In the genomic region with DNA sequence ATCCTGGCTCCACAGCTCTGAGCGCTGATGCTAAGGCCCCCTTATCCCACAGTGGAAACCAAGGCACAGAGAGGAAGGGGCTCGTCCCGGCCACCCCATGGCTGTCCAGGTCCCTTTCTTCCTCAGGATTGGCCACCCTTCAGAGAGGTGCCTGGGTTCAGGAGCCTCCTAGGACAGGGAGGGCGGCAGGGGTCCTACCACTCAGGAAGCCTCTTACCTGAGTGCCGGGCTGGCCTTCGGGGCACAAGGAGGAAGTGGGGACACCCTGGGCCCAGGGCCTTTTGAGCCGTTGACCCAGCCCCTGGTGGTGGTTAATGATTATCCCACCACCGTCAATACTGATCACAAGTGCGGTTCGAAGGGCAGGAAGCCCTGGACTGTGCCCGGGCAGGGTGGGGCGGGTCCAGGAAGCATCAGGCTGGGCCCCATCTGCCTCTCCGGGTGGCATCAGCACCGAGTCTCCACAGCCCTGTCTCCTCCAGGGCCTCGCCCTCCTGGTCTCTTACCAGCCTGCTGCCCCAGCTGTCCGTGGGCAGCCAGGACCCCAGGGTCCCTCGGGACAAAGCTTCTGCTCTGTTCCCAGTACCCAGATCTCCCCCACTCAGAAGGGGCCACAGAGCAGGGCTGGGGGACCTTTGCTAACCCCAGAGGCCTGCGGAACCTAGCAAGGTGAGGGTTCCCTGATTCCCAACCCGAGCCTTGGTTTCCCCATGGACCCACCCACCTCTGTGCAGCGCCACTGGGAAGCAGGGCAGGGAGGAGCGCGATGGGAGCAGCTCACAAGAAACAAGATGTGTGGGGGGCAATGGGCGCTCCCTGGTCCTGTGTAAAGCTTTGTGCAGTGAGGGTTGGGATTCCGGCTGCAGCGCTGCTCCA, we compare ENCODE assay signal across 1 cellular context.
TF ChIP-seq lines count a peak whose summit lies in the region.

No MANE protein-coding gene starts in this region.

TF ChIP-seq in HepG2, 621 proteins besides CTCF, POLR2A, EP300 and RAD21 (continued from another document and continues in another):
- TF ChIP-seq, protein P1, sequence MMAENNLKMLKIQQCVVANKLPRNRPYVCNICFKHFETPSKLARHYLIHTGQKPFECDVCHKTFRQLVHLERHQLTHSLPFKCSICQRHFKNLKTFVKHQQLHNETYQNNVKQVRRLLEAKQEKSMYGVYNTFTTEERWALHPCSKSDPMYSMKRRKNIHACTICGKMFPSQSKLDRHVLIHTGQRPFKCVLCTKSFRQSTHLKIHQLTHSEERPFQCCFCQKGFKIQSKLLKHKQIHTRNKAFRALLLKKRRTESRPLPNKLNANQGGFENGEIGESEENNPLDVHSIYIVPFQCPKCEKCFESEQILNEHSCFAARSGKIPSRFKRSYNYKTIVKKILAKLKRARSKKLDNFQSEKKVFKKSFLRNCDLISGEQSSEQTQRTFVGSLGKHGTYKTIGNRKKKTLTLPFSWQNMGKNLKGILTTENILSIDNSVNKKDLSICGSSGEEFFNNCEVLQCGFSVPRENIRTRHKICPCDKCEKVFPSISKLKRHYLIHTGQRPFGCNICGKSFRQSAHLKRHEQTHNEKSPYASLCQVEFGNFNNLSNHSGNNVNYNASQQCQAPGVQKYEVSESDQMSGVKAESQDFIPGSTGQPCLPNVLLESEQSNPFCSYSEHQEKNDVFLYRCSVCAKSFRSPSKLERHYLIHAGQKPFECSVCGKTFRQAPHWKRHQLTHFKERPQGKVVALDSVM (CRISPR knock-in tag; IDR thresholded peaks at IDR 0.05): no peak
- TF ChIP-seq TCF7L2 (IDR thresholded peaks at IDR 0.05; ENCODE audit: low read depth, low read length) (no peak), ZNF33B (CRISPR knock-in tag; IDR thresholded peaks at IDR 0.05) (0 out of 2 replicates have a peak, but pooled peaks have one; percentile 33), HOXA5 (CRISPR knock-in tag; IDR thresholded peaks at IDR 0.05) (no peak; the same call in none of the 2 replicates), ZNF607 (CRISPR knock-in tag; IDR thresholded peaks at IDR 0.05; ENCODE audit: borderline replicate concordance) (peak; percentile 90), JARID2 (CRISPR knock-in tag; IDR thresholded peaks at IDR 0.05; ENCODE audit: insufficient replicate concordance) (no peak), SALL2 (CRISPR knock-in tag; IDR thresholded peaks at IDR 0.05) (0 out of 2 replicates have a peak, but pooled peaks have one; percentile 19), ZNF235 (CRISPR knock-in tag; IDR thresholded peaks at IDR 0.05; ENCODE audit: borderline replicate concordance) (0 out of 2 replicates have a peak, but pooled peaks have one; percentile 5), NKX3-1 (CRISPR knock-in tag; IDR thresholded peaks at IDR 0.05) (no peak), ZNF670 (CRISPR knock-in tag; IDR thresholded peaks at IDR 0.05; ENCODE audit: borderline replicate concordance) (peak; percentile 89; the same call in 1 of the 2 replicates), ZNF746 (CRISPR knock-in tag; IDR thresholded peaks at IDR 0.05) (no peak), ZBTB20 (CRISPR knock-in tag; IDR thresholded peaks at IDR 0.05; ENCODE audit: borderline replicate concordance, low read depth) (peak; percentile 73; the same call in 1 of the 2 replicates), SIX4 (CRISPR knock-in tag; IDR thresholded peaks at IDR 0.05) (peak; percentile 38; the same call in 1 of the 2 replicates), SNAPC2 (CRISPR knock-in tag; IDR thresholded peaks at IDR 0.05) (no peak; the same call in 1 of the 2 replicates), FOXO1 (CRISPR knock-in tag; IDR thresholded peaks at IDR 0.05) (peak; percentile 81), ZNF232 (CRISPR knock-in tag; IDR thresholded peaks at IDR 0.05; ENCODE audit: borderline replicate concordance) (0 out of 2 replicates have a peak, but pooled peaks have one; percentile 15), ZNF317 (CRISPR knock-in tag; IDR thresholded peaks at IDR 0.05) (peak; percentile 47; the same call in 1 of the 2 replicates), AFF4 (CRISPR knock-in tag; IDR thresholded peaks at IDR 0.05) (no peak), DMAP1 (CRISPR knock-in tag; IDR thresholded peaks at IDR 0.05) (peak; percentile 59), NR3C1 (CRISPR knock-in tag; IDR thresholded peaks at IDR 0.05) (no peak), ATF7 (IDR thresholded peaks at IDR 0.05) (no peak), ATF7 (CRISPR knock-in tag; IDR thresholded peaks at IDR 0.05) (peak; percentile 70), KMT2B (CRISPR knock-in tag; IDR thresholded peaks at IDR 0.05) (peak; percentile 68; the same call in 1 of the 2 replicates), MBD4 (IDR thresholded peaks at IDR 0.05; ENCODE audit: borderline replicate concordance, low read length) (no peak), ZFY (CRISPR knock-in tag; IDR thresholded peaks at IDR 0.05) (peak; percentile 82; the same call in 1 of the 2 replicates), NR2F6 (IDR thresholded peaks at IDR 0.05) (peak; percentile 77), NR2F6 (CRISPR knock-in tag; IDR thresholded peaks at IDR 0.05) (peak; percentile 87), ZNF20 (CRISPR knock-in tag; IDR thresholded peaks at IDR 0.05) (no peak), ZNF780A (CRISPR knock-in tag; IDR thresholded peaks at IDR 0.05) (no peak), ZNF737 (CRISPR knock-in tag; IDR thresholded peaks at IDR 0.05; ENCODE audit: borderline replicate concordance) (0 out of 2 replicates have a peak, but pooled peaks have one; percentile 29), DR1 (CRISPR knock-in tag; IDR thresholded peaks at IDR 0.05) (peak; percentile 97), AKAP8 (CRISPR knock-in tag; IDR thresholded peaks at IDR 0.05) (0 out of 2 replicates have a peak, but pooled peaks have one; percentile 72), HOXA9 (CRISPR knock-in tag; IDR thresholded peaks at IDR 0.05; ENCODE audit: borderline replicate concordance) (no peak), ZBTB38 (CRISPR knock-in tag; IDR thresholded peaks at IDR 0.05) (no peak; the same call in 1 of the 2 replicates), IKZF5 (CRISPR knock-in tag; IDR thresholded peaks at IDR 0.05) (peak; percentile 76; the same call in 1 of the 2 replicates), HIVEP1 (CRISPR knock-in tag; IDR thresholded peaks at IDR 0.05) (peak; percentile 96; the same call in 1 of the 2 replicates)
- TF ChIP-seq, protein P2, sequence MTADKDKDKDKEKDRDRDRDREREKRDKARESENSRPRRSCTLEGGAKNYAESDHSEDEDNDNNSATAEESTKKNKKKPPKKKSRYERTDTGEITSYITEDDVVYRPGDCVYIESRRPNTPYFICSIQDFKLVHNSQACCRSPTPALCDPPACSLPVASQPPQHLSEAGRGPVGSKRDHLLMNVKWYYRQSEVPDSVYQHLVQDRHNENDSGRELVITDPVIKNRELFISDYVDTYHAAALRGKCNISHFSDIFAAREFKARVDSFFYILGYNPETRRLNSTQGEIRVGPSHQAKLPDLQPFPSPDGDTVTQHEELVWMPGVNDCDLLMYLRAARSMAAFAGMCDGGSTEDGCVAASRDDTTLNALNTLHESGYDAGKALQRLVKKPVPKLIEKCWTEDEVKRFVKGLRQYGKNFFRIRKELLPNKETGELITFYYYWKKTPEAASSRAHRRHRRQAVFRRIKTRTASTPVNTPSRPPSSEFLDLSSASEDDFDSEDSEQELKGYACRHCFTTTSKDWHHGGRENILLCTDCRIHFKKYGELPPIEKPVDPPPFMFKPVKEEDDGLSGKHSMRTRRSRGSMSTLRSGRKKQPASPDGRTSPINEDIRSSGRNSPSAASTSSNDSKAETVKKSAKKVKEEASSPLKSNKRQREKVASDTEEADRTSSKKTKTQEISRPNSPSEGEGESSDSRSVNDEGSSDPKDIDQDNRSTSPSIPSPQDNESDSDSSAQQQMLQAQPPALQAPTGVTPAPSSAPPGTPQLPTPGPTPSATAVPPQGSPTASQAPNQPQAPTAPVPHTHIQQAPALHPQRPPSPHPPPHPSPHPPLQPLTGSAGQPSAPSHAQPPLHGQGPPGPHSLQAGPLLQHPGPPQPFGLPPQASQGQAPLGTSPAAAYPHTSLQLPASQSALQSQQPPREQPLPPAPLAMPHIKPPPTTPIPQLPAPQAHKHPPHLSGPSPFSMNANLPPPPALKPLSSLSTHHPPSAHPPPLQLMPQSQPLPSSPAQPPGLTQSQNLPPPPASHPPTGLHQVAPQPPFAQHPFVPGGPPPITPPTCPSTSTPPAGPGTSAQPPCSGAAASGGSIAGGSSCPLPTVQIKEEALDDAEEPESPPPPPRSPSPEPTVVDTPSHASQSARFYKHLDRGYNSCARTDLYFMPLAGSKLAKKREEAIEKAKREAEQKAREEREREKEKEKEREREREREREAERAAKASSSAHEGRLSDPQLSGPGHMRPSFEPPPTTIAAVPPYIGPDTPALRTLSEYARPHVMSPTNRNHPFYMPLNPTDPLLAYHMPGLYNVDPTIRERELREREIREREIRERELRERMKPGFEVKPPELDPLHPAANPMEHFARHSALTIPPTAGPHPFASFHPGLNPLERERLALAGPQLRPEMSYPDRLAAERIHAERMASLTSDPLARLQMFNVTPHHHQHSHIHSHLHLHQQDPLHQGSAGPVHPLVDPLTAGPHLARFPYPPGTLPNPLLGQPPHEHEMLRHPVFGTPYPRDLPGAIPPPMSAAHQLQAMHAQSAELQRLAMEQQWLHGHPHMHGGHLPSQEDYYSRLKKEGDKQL (CRISPR knock-in tag; IDR thresholded peaks at IDR 0.05; ENCODE audit: low read depth): no peak
- TF ChIP-seq, protein P3, sequence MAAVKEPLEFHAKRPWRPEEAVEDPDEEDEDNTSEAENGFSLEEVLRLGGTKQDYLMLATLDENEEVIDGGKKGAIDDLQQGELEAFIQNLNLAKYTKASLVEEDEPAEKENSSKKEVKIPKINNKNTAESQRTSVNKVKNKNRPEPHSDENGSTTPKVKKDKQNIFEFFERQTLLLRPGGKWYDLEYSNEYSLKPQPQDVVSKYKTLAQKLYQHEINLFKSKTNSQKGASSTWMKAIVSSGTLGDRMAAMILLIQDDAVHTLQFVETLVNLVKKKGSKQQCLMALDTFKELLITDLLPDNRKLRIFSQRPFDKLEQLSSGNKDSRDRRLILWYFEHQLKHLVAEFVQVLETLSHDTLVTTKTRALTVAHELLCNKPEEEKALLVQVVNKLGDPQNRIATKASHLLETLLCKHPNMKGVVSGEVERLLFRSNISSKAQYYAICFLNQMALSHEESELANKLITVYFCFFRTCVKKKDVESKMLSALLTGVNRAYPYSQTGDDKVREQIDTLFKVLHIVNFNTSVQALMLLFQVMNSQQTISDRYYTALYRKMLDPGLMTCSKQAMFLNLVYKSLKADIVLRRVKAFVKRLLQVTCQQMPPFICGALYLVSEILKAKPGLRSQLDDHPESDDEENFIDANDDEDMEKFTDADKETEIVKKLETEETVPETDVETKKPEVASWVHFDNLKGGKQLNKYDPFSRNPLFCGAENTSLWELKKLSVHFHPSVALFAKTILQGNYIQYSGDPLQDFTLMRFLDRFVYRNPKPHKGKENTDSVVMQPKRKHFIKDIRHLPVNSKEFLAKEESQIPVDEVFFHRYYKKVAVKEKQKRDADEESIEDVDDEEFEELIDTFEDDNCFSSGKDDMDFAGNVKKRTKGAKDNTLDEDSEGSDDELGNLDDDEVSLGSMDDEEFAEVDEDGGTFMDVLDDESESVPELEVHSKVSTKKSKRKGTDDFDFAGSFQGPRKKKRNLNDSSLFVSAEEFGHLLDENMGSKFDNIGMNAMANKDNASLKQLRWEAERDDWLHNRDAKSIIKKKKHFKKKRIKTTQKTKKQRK (IDR thresholded peaks at IDR 0.05; ENCODE audit: low read length): no peak
